In genomic region chrX:41960142-41960541, GRCh38 we compare ENCODE assay signal across 24 cellular contexts.
"Had no signal": no experiment of that assay in that cellular context is flagged by ENCODE, and none has a peak within 500 bp of the region (broad histone marks: within the 10 kb centered on the region; RNA-seq: fewer than 3 reads in every experiment).

No MANE protein-coding gene starts in this region.

- H3K4me3 ChIP-seq: esophagus squamous epithelium, gastroesophageal sphincter, left ventricle myocardium inferior, lower lobe of right lung, pancreas, smooth muscle cell, suprapubic skin, thyroid gland, upper lobe of left lung, uterus had no signal

- DNase-seq: effector memory CD4-positive, alpha-beta T cell; esophagus squamous epithelium; foreskin fibroblast; glutamatergic neuron; immature natural killer cell; left cardiac atrium; left ventricle myocardium inferior; lower lobe of right lung; midbrain; naive B cell; occipital lobe; pancreas; right cardiac atrium; stimulated activated CD4-positive, alpha-beta T cell treated with anti-CD3 and anti-CD28 coated beads, Interleukin-4, amount 100 ng/mL, for 1 hour; stimulated activated CD8-positive, alpha-beta memory T cell treated with anti-CD3 and anti-CD28 coated beads, Interleukin-4, amount 100 ng/mL, for 48 hours; stimulated activated naive CD8-positive, alpha-beta T cell treated with anti-CD3 and anti-CD28 coated beads, Interleukin-15, Interleukin-2, amounts not matched to agents 100 U/mL and 50 U/mL, for 24 hours; thyroid gland; upper lobe of left lung; uterus had no signal

- H3K4me1 ChIP-seq: esophagus squamous epithelium, gastroesophageal sphincter, left ventricle myocardium inferior, lower lobe of right lung, pancreas, suprapubic skin, thyroid gland, upper lobe of left lung, uterus had no signal

- H3K4me2 ChIP-seq: smooth muscle cell had no signal

- FAIRE-seq: keratinocyte, pancreas had no signal

- H3K36me3 ChIP-seq: esophagus squamous epithelium, gastroesophageal sphincter, left ventricle myocardium inferior, lower lobe of right lung, pancreas, suprapubic skin, thyroid gland, upper lobe of left lung, uterus had no signal

- H3K9me3 ChIP-seq: esophagus squamous epithelium, gastroesophageal sphincter, left ventricle myocardium inferior, lower lobe of right lung, pancreas, suprapubic skin, thyroid gland, upper lobe of left lung, uterus had no signal

- H3K27ac ChIP-seq: esophagus squamous epithelium, gastroesophageal sphincter, left ventricle myocardium inferior, lower lobe of right lung, pancreas, suprapubic skin, thyroid gland, upper lobe of left lung, uterus had no signal

- ATAC-seq: gastroesophageal sphincter; left cardiac atrium; lower lobe of right lung; pancreas; right cardiac atrium; stimulated activated effector memory CD8-positive, alpha-beta T cell treated with anti-CD3 and anti-CD28 coated beads, Interleukin-12 subunit alpha, Interleukin-12 subunit beta, amount 100 ng/mL, for 72 hours; stimulated activated naive CD8-positive, alpha-beta T cell treated with anti-CD3 and anti-CD28 coated beads, Interleukin-15, Interleukin-2, amounts not matched to agents 100 U/mL and 50 U/mL, for 24 hours had no signal

- H3K27me3 ChIP-seq: esophagus squamous epithelium, gastroesophageal sphincter, suprapubic skin, thyroid gland, upper lobe of left lung, uterus had no signal
